Comparison of ENCODE assay signal across 27 cellular contexts in genomic region chr16:1734123-1734522, GRCh38.
"Had no signal": no experiment of that assay in that cellular context is flagged by ENCODE, and none has a peak within 500 bp of the region (broad histone marks: within the 10 kb centered on the region; RNA-seq: fewer than 3 reads in every experiment).

No MANE protein-coding gene starts in this region.

- H3K9ac ChIP-seq: SK-N-SH had no signal

- H3K4me3 ChIP-seq: SJCRH30 had no signal

- H3K9me3 ChIP-seq: SJCRH30, SK-N-SH had no signal

- H3K27ac ChIP-seq: SJCRH30, VCaP had no signal

- H3K4me1 ChIP-seq: SJCRH30 had no signal

- H3K27me3 ChIP-seq: SJCRH30 had no signal

- ATAC-seq: activated T-cell treated with anti-CD3 and anti-CD28 coated beads, Interleukin-2, amount 50 U/mL, for 4 hours; Panc1 had no signal

- DNase-seq: activated CD4-positive, alpha-beta memory T cell treated with anti-CD3 and anti-CD28 coated beads for 36 hours; activated CD4-positive, alpha-beta T cell treated with anti-CD3 and anti-CD28 coated beads, Interleukin-2, amount 10 ng/mL, durations not matched to agents 7 days and 5 days; activated CD4-positive, CD25-positive, alpha-beta regulatory T cell; activated CD8-positive, alpha-beta memory T cell treated with anti-CD3 and anti-CD28 coated beads for 24 hours; activated effector memory CD4-positive, alpha-beta T cell treated with anti-CD3 and anti-CD28 coated beads, Interleukin-2, amount 50 U/mL, for 16 hours; activated naive CD4-positive, alpha-beta T cell treated with anti-CD3 and anti-CD28 coated beads for 36 hours; activated T-cell treated with anti-CD3 and anti-CD28 coated beads, Interleukin-2, amount 50 U/mL, for 4 hours; amygdala; Karpas-422; MM.1S; NCI-H1105; NCI-H1436; NCI-H1694 treated with DMSO at 0.1 percent for 48 hours; NCI-H2029 treated with DMSO at 0.1 percent for 48 hours; NCI-H345; NCI-H510A; NCI-H526 treated with DMSO at 0.1 percent for 48 hours; NK-92 treated with Interleukin-12 subunit alpha and Interleukin-12 subunit beta, amount 100 ng/mL, for 24 hours; OCI-M1; Right ventricle myocardium superior; RPMI8226; SJCRH30; SK-N-SH; T-helper 1 cell had no signal

- H3K4me2 ChIP-seq: SK-N-SH had no signal

- FAIRE-seq: astrocyte had no signal
